Comparison of ENCODE assay signal across 20 cellular contexts in the genomic region with DNA sequence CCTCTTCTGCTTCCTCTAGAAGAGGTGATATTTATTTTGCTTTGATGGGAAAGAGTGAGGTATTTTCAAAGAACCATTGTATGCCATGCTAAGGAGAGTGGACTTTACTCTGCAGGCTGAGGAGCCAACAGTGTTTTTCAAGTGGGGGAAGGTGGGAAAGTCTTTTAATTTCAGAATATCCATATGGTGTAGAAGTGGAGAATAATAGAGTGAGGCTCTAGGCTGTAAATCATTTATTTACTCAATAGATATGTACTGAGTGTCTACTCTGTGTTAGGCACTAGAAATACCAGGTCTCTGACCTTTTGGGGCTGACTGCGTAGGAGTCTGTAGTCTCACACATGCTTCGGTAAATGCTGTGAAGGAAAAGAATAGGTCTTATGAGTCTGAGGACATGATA. TPM values are rescaled to one million over a fixed set of nuclear protein-coding genes. Genes with fewer than 3 reads are reported as not detected.
A peak's percentile ranks its signal among the peaks of the same experiment; 100 is the strongest.
DNase-seq lines count a peak whose midpoint lies in the region; ATAC-seq and TF ChIP-seq lines count a peak whose summit lies in the region.
"Had no signal": no experiment of that assay in that cellular context is flagged by ENCODE, and none has a peak within 500 bp of the region (broad histone marks: within the 10 kb centered on the region; RNA-seq: fewer than 3 reads in every experiment).

No MANE protein-coding gene starts in this region.

- H3K36me3 ChIP-seq in hepatocyte (replicated peaks; ENCODE audit: insufficient read depth, low read depth) (no peaks in the 10 kb centered on the region), gastrocnemius medialis (no peaks in the 10 kb centered on the region)
- H3K36me3 ChIP-seq: HAP-1, SJSA1 had no signal

- DNase-seq in activated naive CD8-positive, alpha-beta T cell treated with anti-CD3 and anti-CD28 coated beads, Interleukin-2, amount 50 U/mL, for 24 hours, result no peak
- DNase-seq in activated naive CD8-positive, alpha-beta T cell treated with anti-CD3 and anti-CD28 coated beads for 36 hours, result no peak
- DNase-seq in NCI-H2227 treated with DMSO at 0.1 percent for 48 hours (lab: John Stamatoyannopoulos, UW), result peak; percentile 53
- peak; percentile 10 for DNase-seq in hepatocyte (ENCODE audit: low spot score)
- no peak for DNase-seq in WTC11 (ENCODE audit: low spot score)
- DNase-seq in gastrocnemius medialis, result no peak
- DNase-seq: C1 segment of cervical spinal cord; CD4-positive, alpha-beta memory T cell; DMS 273 treated with DMSO at 0.1 percent for 48 hours; GF-D8; GOT3; HFFc6; Kasumi-1; NCI-H526 treated with DMSO at 0.1 percent for 48 hours; Right ventricle myocardium superior; RPMI8226 had no signal

- no peaks in the 10 kb centered on the region for H3K79me2 ChIP-seq in hepatocyte

- 84% methylated on average over 2 of the region's 2 CpGs for WGBS in hepatocyte (ENCODE audit: low lambda C conversion rate, missing lambda C conversion rate)

- H3K4me1 Mint-ChIP-seq in activated naive CD8-positive, alpha-beta T cell treated with anti-CD3 and anti-CD28 coated beads, Interleukin-2, amount 50 U/mL, for 24 hours, result peaks cover 4% of the 10 kb centered on the region
- H3K4me1 Mint-ChIP-seq in activated naive CD8-positive, alpha-beta T cell treated with anti-CD3 and anti-CD28 coated beads for 36 hours, result no peaks in the 10 kb centered on the region
- no peaks in the 10 kb centered on the region; the same call in 1 of the 2 replicates for H3K4me1 Mint-ChIP-seq in WTC11
- H3K4me1 Mint-ChIP-seq: CD4-positive, alpha-beta memory T cell had no signal

- H3K27ac ChIP-seq in hepatocyte, result peak overlapping the region; percentile 18
- no peak overlapping the region for H3K27ac ChIP-seq in gastrocnemius medialis
- H3K27ac ChIP-seq: HL-60, SJSA1 had no signal

- no peaks in the 10 kb centered on the region for H3K9me2 ChIP-seq in hepatocyte (replicated peaks; ENCODE audit: insufficient read depth)

- TF ChIP-seq CTCF in hepatocyte (IDR thresholded peaks at IDR 0.05; ENCODE audit: poor library complexity), result no peak
- no peak for TF ChIP-seq CTCF in WTC11 (IDR thresholded peaks at IDR 0.05)
- TF ChIP-seq CTCF in gastrocnemius medialis (IDR thresholded peaks at IDR 0.05 in 4 of 5, conservative IDR thresholded peaks at IDR 0.05 in 1 of 5), result no peak

- in situ Hi-C loops in gastrocnemius medialis (cut with MboI; ENCODE audit: low sequenced_read_pairs in 4 of 4), result no loop called here

- peaks cover 8% of the 10 kb centered on the region for H3K9me3 Mint-ChIP-seq in activated naive CD8-positive, alpha-beta T cell treated with anti-CD3 and anti-CD28 coated beads, Interleukin-2, amount 50 U/mL, for 24 hours
- peaks cover 7% of the 10 kb centered on the region for H3K9me3 Mint-ChIP-seq in activated naive CD8-positive, alpha-beta T cell treated with anti-CD3 and anti-CD28 coated beads for 36 hours
- peaks cover 20% of the 10 kb centered on the region for H3K9me3 Mint-ChIP-seq in WTC11
- H3K9me3 Mint-ChIP-seq: HFFc6 had no signal

- H2AFZ ChIP-seq in hepatocyte, result no peak overlapping the region

- H3K4me3 ChIP-seq in hepatocyte, result no peak overlapping the region
- no peak overlapping the region for H3K4me3 ChIP-seq in gastrocnemius medialis
- H3K4me3 ChIP-seq: HAP-1, SJSA1 had no signal

- H3K9me3 ChIP-seq in hepatocyte (ENCODE audit: low read depth) (peaks cover 3% of the 10 kb centered on the region), gastrocnemius medialis (no peaks in the 10 kb centered on the region)
- H3K9me3 ChIP-seq: HAP-1, SJSA1 had no signal

- intact Hi-C loops in gastrocnemius medialis (cut with DNase I; ENCODE audit: low total_unique reads), result no loop called here

- H3K4me1 ChIP-seq in hepatocyte (ENCODE audit: insufficient read depth) (peaks cover 4% of the 10 kb centered on the region), gastrocnemius medialis (no peaks in the 10 kb centered on the region)
- H3K4me1 ChIP-seq: SJSA1 had no signal

- ATAC-seq in activated naive CD8-positive, alpha-beta T cell treated with anti-CD3 and anti-CD28 coated beads, Interleukin-2, amount 50 U/mL, for 24 hours, result peak; percentile 79
- ATAC-seq in HG02938 (IDR thresholded peaks at IDR 0.05; ENCODE audit: unreplicated experiment) (no peak), WTC11 (no peak), gastrocnemius medialis (no peak)

- CTCF ChIA-PET in WTC11 (lab: Charles Lee), result no interaction called here

- peak overlapping the region; percentile 16 for H3K4me2 ChIP-seq in hepatocyte

- H3K27ac Mint-ChIP-seq in activated naive CD8-positive, alpha-beta T cell treated with anti-CD3 and anti-CD28 coated beads, Interleukin-2, amount 50 U/mL, for 24 hours, result no peak overlapping the region
- H3K27ac Mint-ChIP-seq in activated naive CD8-positive, alpha-beta T cell treated with anti-CD3 and anti-CD28 coated beads for 36 hours, result no peak overlapping the region
- H3K27ac Mint-ChIP-seq in WTC11, result no peak overlapping the region
- H3K27ac Mint-ChIP-seq: CD4-positive, alpha-beta memory T cell; HFFc6 had no signal

- no peak overlapping the region for H3K4me3 Mint-ChIP-seq in activated naive CD8-positive, alpha-beta T cell treated with anti-CD3 and anti-CD28 coated beads, Interleukin-2, amount 50 U/mL, for 24 hours
- H3K4me3 Mint-ChIP-seq in activated naive CD8-positive, alpha-beta T cell treated with anti-CD3 and anti-CD28 coated beads for 36 hours, result no peak overlapping the region
- H3K4me3 Mint-ChIP-seq in WTC11, result no peak overlapping the region
- H3K4me3 Mint-ChIP-seq: CD4-positive, alpha-beta memory T cell; HFFc6 had no signal

- H3K27me3 Mint-ChIP-seq in activated naive CD8-positive, alpha-beta T cell treated with anti-CD3 and anti-CD28 coated beads, Interleukin-2, amount 50 U/mL, for 24 hours, result peaks cover 9% of the 10 kb centered on the region
- H3K27me3 Mint-ChIP-seq in activated naive CD8-positive, alpha-beta T cell treated with anti-CD3 and anti-CD28 coated beads for 36 hours, result peaks cover 20% of the 10 kb centered on the region
- H3K27me3 Mint-ChIP-seq in WTC11 (ENCODE audit: low read depth), result peaks cover 4% of the 10 kb centered on the region; the same call in 1 of the 2 replicates

- no peak for TF ChIP-seq POLR2A in gastrocnemius medialis (IDR thresholded peaks at IDR 0.05)

- POLR2A ChIA-PET in WTC11 (lab: Charles Lee), result no interaction called here

- H3K36me3 Mint-ChIP-seq in activated naive CD8-positive, alpha-beta T cell treated with anti-CD3 and anti-CD28 coated beads, Interleukin-2, amount 50 U/mL, for 24 hours (ENCODE audit: low read depth), result no peaks in the 10 kb centered on the region
- H3K36me3 Mint-ChIP-seq in activated naive CD8-positive, alpha-beta T cell treated with anti-CD3 and anti-CD28 coated beads for 36 hours, result no peaks in the 10 kb centered on the region
- H3K36me3 Mint-ChIP-seq in WTC11, result peaks cover 20% of the 10 kb centered on the region
- H3K36me3 Mint-ChIP-seq: CD4-positive, alpha-beta memory T cell had no signal

- no peaks in the 10 kb centered on the region for H4K20me1 ChIP-seq in hepatocyte (ENCODE audit: insufficient read depth, poor library complexity, severe bottlenecking)

- H3K27me3 ChIP-seq in hepatocyte (no peaks in the 10 kb centered on the region), gastrocnemius medialis (no peaks in the 10 kb centered on the region)
- H3K27me3 ChIP-seq: SJSA1 had no signal

TF ChIP-seq in WTC11, 78 proteins besides CTCF, POLR2A, EP300 and RAD21 (continues in another document):
- no peak for TF ChIP-seq NFE2L1 (CRISPR knock-in tag; IDR thresholded peaks at IDR 0.05)
- no peak for TF ChIP-seq ZNF423 (CRISPR knock-in tag; IDR thresholded peaks at IDR 0.05)
- TF ChIP-seq, protein P1, sequence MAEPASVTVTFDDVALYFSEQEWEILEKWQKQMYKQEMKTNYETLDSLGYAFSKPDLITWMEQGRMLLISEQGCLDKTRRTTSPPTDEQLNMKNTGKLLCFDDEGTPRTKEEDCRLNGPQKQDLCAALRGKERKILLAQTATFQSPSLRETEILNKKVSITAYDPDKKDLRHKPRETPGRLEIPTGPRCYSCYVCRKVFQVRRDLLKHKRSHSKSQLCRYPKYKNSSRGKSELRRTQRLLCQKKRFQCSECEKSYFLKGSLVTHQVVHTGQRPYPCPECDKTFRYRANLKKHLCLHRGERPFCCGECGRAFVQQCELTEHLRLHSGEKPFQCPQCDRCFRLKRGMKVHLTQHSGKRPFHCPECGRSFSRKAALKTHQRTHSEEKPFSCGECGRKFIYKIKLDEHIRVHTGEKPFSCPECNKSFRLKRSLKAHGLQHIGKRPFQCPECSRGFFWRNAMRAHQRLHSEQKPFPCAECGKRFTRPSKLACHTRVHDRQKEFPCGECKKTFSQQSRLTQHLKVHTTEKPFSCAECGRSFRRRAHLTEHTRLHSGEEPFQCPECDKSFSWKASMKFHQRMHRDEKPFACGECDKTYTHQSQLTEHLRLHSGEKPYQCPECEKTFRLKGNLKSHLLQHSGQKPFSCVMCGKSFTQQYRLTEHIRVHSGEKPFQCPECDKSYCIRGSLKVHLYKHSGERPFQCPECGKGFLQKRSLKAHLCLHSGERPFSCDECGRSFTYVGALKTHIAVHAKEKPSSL (CRISPR knock-in tag; conservative IDR thresholded peaks at IDR 0.05), result no peak
- no peak for TF ChIP-seq MYBL2 (CRISPR knock-in tag; IDR thresholded peaks at IDR 0.05)
- TF ChIP-seq GABPB1 (CRISPR knock-in tag; IDR thresholded peaks at IDR 0.05), result no peak
- TF ChIP-seq HMGA2 (CRISPR knock-in tag; IDR thresholded peaks at IDR 0.05), result no peak
- no peak for TF ChIP-seq TP53 (CRISPR knock-in tag; IDR thresholded peaks at IDR 0.05)
- TF ChIP-seq, protein P2, sequence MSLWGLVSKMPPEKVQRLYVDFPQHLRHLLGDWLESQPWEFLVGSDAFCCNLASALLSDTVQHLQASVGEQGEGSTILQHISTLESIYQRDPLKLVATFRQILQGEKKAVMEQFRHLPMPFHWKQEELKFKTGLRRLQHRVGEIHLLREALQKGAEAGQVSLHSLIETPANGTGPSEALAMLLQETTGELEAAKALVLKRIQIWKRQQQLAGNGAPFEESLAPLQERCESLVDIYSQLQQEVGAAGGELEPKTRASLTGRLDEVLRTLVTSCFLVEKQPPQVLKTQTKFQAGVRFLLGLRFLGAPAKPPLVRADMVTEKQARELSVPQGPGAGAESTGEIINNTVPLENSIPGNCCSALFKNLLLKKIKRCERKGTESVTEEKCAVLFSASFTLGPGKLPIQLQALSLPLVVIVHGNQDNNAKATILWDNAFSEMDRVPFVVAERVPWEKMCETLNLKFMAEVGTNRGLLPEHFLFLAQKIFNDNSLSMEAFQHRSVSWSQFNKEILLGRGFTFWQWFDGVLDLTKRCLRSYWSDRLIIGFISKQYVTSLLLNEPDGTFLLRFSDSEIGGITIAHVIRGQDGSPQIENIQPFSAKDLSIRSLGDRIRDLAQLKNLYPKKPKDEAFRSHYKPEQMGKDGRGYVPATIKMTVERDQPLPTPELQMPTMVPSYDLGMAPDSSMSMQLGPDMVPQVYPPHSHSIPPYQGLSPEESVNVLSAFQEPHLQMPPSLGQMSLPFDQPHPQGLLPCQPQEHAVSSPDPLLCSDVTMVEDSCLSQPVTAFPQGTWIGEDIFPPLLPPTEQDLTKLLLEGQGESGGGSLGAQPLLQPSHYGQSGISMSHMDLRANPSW (CRISPR knock-in tag; conservative IDR thresholded peaks at IDR 0.05; ENCODE audit: low read depth), result no peak

RNA-seq across cellular contexts. Expression of a gene that starts 30.7 kb away (rescaled TPM):
- 10 to 100 TPM; 68.1 to 73.1 TPM for total RNA-seq in activated naive CD8-positive, alpha-beta T cell treated with anti-CD3 and anti-CD28 coated beads for 36 hours
- 44.9 and 51.5 TPM in 2 replicates for total RNA-seq in hepatocyte
- 18.1 and 22.2 TPM in 2 replicates for polyA plus RNA-seq in hepatocyte
- total RNA-seq in WTC11 (2021), result 36.9 to 41.0 TPM (median 40.6 TPM) in 3 replicates
- 10 to 100 TPM; 17.4 to 66.5 (median 28.4) TPM for total RNA-seq in gastrocnemius medialis

Comparison
In these comparisons a context has a peak if more than half of its experiments do, and no peak if none do; other contexts are left out.
1. DNase-seq: peak in NCI-H2227 treated with DMSO at 0.1 percent for 48 hours (single experiment) and hepatocyte (single experiment); none in activated naive CD8-positive, alpha-beta T cell treated with anti-CD3 and anti-CD28 coated beads, Interleukin-2, amount 50 U/mL, for 24 hours (single experiment), activated naive CD8-positive, alpha-beta T cell treated with anti-CD3 and anti-CD28 coated beads for 36 hours (single experiment), WTC11 (single experiment) and gastrocnemius medialis (0 of 2).